8 cellular contexts compared by ENCODE assay signal in the genomic region with DNA sequence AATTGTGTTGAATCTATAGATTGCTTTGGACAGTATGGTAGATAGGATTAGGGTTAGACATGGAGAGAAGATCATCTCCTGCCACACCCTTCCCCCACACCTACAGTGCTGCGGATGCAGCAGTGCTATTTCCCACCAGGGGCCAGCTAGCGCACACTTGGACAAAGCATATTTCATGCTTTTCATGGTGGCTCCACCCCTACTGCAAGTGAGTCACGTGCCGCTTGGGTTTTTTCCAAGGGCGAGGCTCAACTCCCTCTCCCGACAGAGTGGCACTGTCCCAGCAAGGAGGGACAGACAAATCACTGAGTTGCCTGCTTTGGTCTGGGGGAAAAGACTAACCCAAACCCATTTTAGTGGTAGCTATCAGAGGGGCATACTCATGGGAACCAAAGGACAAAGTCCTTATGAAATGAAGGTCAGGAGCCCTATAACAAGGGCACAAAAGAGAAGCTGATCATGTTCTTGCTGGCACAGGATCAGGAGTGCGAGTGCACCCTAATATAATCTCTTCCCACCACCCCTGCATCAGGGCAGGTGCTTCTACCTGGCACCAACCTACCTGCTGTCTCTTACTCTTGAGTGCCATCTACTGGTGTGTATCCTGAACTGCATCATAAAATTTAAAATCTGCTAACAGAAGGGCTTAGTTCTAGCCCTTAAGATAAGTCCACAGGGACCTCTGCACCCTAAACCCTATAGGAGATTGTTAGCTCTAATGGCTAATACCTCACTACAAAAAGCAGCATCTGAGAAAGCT. TPM values are rescaled to one million over a fixed set of nuclear protein-coding genes. Genes with fewer than 3 reads are reported as not detected.
DNase-seq lines count a peak whose midpoint lies in the region; ATAC-seq and TF ChIP-seq lines count a peak whose summit lies in the region.

No MANE protein-coding gene starts in this region.

- no peaks in the 10 kb centered on the region for H3K9me2 ChIP-seq in GM23248 (ENCODE audit: insufficient read depth)

- no peaks in the 10 kb centered on the region for H4K20me1 ChIP-seq in GM23248 (ENCODE audit: insufficient read depth)

- no peak overlapping the region for H3K4me2 ChIP-seq in GM23248 (ENCODE audit: unreplicated experiment)

- H3K9me3 Mint-ChIP-seq in osteocyte (ENCODE audit: unreplicated experiment) = peaks cover 24% of the 10 kb centered on the region

- H3K79me2 ChIP-seq in GM23248 (ENCODE audit: insufficient read depth) = no peaks in the 10 kb centered on the region

- TF ChIP-seq CTCF in Panc1 (IDR thresholded peaks at IDR 0.05) = peak; percentile 81
- TF ChIP-seq CTCF in osteocyte (IDR thresholded peaks at IDR 0.05) = peak; percentile 41

- ATAC-seq in Panc1 (0 out of 2 replicates have a peak, but pooled peaks have one; percentile 62), HG03175 (IDR thresholded peaks at IDR 0.05; ENCODE audit: unreplicated experiment) (no peak)

- H3K9me3 ChIP-seq in GM23248 (ENCODE audit: low read depth) (no peaks in the 10 kb centered on the region), Panc1 (ENCODE audit: control insufficient read depth, insufficient read depth, low read depth, low read length) (no peaks in the 10 kb centered on the region)

- POLR2A ChIA-PET in Panc1 (lab: Charles Lee) = no interaction called here

- no peak overlapping the region for H3K9ac ChIP-seq in GM23248

- H3K27me3 ChIP-seq in GM23248 (replicated peaks; ENCODE audit: insufficient read depth) (no peaks in the 10 kb centered on the region), Panc1 (ENCODE audit: control insufficient read depth, insufficient read depth, low read length) (no peaks in the 10 kb centered on the region)

- peaks cover 6% of the 10 kb centered on the region for H3K36me3 Mint-ChIP-seq in osteocyte (ENCODE audit: unreplicated experiment)

- no peaks in the 10 kb centered on the region for H3K27me3 Mint-ChIP-seq in osteocyte (ENCODE audit: unreplicated experiment)

- in situ Hi-C loops in GM23248 (cut with MboI) (no loop called here), Panc1 (cut with HindIII; ENCODE audit: low pct_unique_long_range_greater_than_20kb, low sequenced_read_pairs) (no loop called here)

- H3K4me3 Mint-ChIP-seq in osteocyte (ENCODE audit: unreplicated experiment) = no peak overlapping the region

- BruUV-seq in Panc1 (replicated peaks; lab: Mats Ljungman, UMichigan) = no TSS peak

- CTCF ChIA-PET in Panc1 (lab: Charles Lee) = interaction anchor here (0.5 to 1.1 kb wide), 4 partner anchors 41 to 542 kb away, joined by 3 to 5 read pairs (median 4); a partner anchor contains a TSS

- peaks cover 2% of the 10 kb centered on the region for H3K4me1 Mint-ChIP-seq in osteocyte (ENCODE audit: unreplicated experiment)

- H3F3A ChIP-seq in GM23248 (ENCODE audit: insufficient read depth) = no peaks in the 10 kb centered on the region

- DNase-seq in NCI-H2107 treated with DMSO at 0.1 percent for 48 hours (lab: John Stamatoyannopoulos, UW; ENCODE audit: unreplicated experiment) (peak; percentile 4), NCI-H2107 (lab: John Stamatoyannopoulos, UW) (no peak), GM23248 (peak; percentile 10), Panc1 (ENCODE audit: low read depth, low spot score) (peak; percentile 27), osteocyte (ENCODE audit: extremely low spot score, unreplicated experiment) (no peak), hepatic stellate cell (ENCODE audit: low spot score) (no peak)
- DNase-seq in effector CD4-positive, alpha-beta T cell = peak; percentile 2

- H3K27ac ChIP-seq in GM23248 (no peak overlapping the region), Panc1 (ENCODE audit: low read length) (no peak overlapping the region)

- no peak overlapping the region for H3K27ac Mint-ChIP-seq in osteocyte (ENCODE audit: unreplicated experiment)

- intact Hi-C loops in Panc1 (cut with micrococcal nuclease; ENCODE audit: unreplicated experiment) = no loop called here

- H3K36me3 ChIP-seq in GM23248 (ENCODE audit: low read depth) (no peaks in the 10 kb centered on the region), Panc1 (ENCODE audit: control insufficient read depth, insufficient read depth, low read length) (no peaks in the 10 kb centered on the region)

- H2AFZ ChIP-seq in GM23248 = no peak overlapping the region

- H3K4me3 ChIP-seq in GM23248 (no peak overlapping the region), Panc1 (ENCODE audit: low read depth in 2 of 2, low read length in 2 of 2) (no peak overlapping the region)

- no peaks in the 10 kb centered on the region for H3K4me1 ChIP-seq in GM23248 (ENCODE audit: insufficient read depth)
- no peaks in the 10 kb centered on the region for H3K4me1 ChIP-seq in Panc1 (ENCODE audit: control insufficient read depth, insufficient read depth, low read length)

- WGBS in GM23248 (ENCODE audit: low coverage in 1 of 2, low lambda C conversion rate in 2 of 2, missing lambda C conversion rate in 2 of 2), 2 experiments = 67 to 77% methylated on average over 5 to 7 of the region's 7 CpGs

RNA-seq across cellular contexts. Expression of a gene that starts 55.1 kb away (rescaled TPM):
- not detected in 2 replicates for total RNA-seq in GM23248 (2014; rRNA removed; shearing (Covaris generic))
- not detected in 2 replicates for polyA plus RNA-seq in GM23248 (2016; fragmentation: Nextera tagmentation; extraction: Ambion mirVana)
- total RNA-seq in Panc1 (2021; ENCODE audit: unreplicated experiment) (not detected), osteocyte (not detected in 2 replicates)
- polyA plus RNA-seq in Panc1 (2012; ENCODE audit: insufficient read length) = 1.3 TPM

Comparison
In these comparisons a context has a peak if more than half of its experiments do, and no peak if none do; other contexts are left out.
1. DNase-seq: peak in NCI-H2107 treated with DMSO at 0.1 percent for 48 hours (single experiment), GM23248 (single experiment), Panc1 (single experiment) and effector CD4-positive, alpha-beta T cell (single experiment); none in NCI-H2107 (single experiment), osteocyte (single experiment) and hepatic stellate cell (single experiment).